ENCODE assay signal across 21 cellular contexts in genomic region chrX:152850465-152850864, GRCh38. TPM values are rescaled to one million over a fixed set of nuclear protein-coding genes. Genes with fewer than 3 reads are reported as not detected.
"Had no signal": no experiment of that assay in that cellular context is flagged by ENCODE, and none has a peak within 500 bp of the region (broad histone marks: within the 10 kb centered on the region; RNA-seq: fewer than 3 reads in every experiment).

No MANE protein-coding gene starts in this region.

- H3K4me3 ChIP-seq: adrenal gland, ascending aorta, cardiac muscle cell, heart right ventricle, left lung, smooth muscle cell, uterus had no signal

- ATAC-seq: activated CD4-positive, alpha-beta T cell treated with anti-CD3 and anti-CD28 coated beads for 36 hours; heart right ventricle; left lung had no signal

- DNase-seq: activated CD4-positive, alpha-beta T cell treated with anti-CD3 and anti-CD28 coated beads for 36 hours; activated CD4-positive, CD25-positive, alpha-beta regulatory T cell; activated effector memory CD4-positive, alpha-beta T cell treated with anti-CD3 and anti-CD28 coated beads, Interleukin-2, amount 50 U/mL, for 16 hours; activated naive CD4-positive, alpha-beta T cell treated with anti-CD3 and anti-CD28 coated beads for 36 hours; activated naive CD8-positive, alpha-beta T cell treated with anti-CD3 and anti-CD28 coated beads for 36 hours; adrenal gland; cortex of kidney; foreskin fibroblast; heart right ventricle; kidney glomerular epithelial cell; left lung; naive B cell; nephron progenitor cell; retina; stimulated activated CD4-positive, alpha-beta T cell treated with anti-CD3 and anti-CD28 coated beads, Interleukin-2, amount 100 ng/mL, for 48 hours; stimulated activated naive CD4-positive, alpha-beta T cell treated with Interleukin-2 at 50 U/mL for 16 hours; uterus had no signal

- H3K27ac ChIP-seq: adrenal gland, ascending aorta, cardiac muscle cell, heart right ventricle, left lung, neutrophil, uterus had no signal

RNA-seq across cellular contexts. Expression of gene ZNF185, which starts 47.4 kb away (rescaled TPM):
- total RNA-seq: ascending aorta had no signal
